Comparison of ENCODE assay signal across 13 cellular contexts in the genomic region with DNA sequence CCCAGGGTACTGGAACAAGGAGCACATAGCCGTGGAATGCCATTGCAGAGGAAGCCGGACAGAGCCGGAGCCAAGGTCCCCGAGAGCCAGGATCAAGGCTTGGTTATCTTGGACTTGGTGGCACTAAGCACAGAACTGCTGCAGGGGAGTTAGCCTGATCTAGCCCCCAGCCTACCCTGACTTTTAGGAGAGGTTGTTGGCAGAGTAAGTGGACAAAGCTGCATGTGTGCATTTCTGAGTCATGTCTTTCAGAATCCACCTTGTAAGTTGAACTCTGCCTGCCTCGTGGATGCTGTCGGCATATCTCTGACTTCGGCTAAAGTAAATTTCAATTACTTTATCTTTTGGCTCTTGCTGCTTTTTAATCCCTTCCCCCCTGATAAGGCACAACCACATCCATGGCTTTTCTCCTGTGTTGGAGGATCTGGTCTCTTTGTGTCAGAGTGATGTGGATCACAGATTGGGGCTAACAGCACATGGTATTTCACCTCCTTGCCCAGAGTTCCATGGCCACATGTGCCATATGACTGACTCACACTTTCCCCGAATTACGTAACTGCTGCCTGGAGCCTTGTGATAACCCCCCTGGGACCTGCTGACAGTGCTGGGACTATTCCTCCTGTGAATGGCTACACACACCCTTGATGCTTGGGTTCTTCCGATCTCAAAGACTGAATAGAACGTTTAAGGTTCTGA.
DNase-seq lines count a peak whose midpoint lies in the region; ATAC-seq, FAIRE-seq and TF ChIP-seq lines count a peak whose summit lies in the region.
"Had no signal": no experiment of that assay in that cellular context is flagged by ENCODE, and none has a peak within 500 bp of the region (broad histone marks: within the 10 kb centered on the region; RNA-seq: fewer than 3 reads in every experiment).

No MANE protein-coding gene starts in this region.

- no peak overlapping the region for H3K4me2 ChIP-seq in HCT116 (ENCODE audit: low read length)

- TF ChIP-seq CTCF in HCT116 (IDR thresholded peaks at IDR 0.05 in 2 of 3, conservative IDR thresholded peaks at IDR 0.05 in 1 of 3; ENCODE audit: borderline replicate concordance in 1 of 3, insufficient read depth in 1 of 3, low read depth in 2 of 3, low read length in 2 of 3) (no peak), RWPE1 (conservative IDR thresholded peaks at IDR 0.05; ENCODE audit: low read depth) (no peak), type B pancreatic cell (conservative IDR thresholded peaks at IDR 0.05) (no peak)

- no peak overlapping the region for H2AFZ ChIP-seq in HCT116 (ENCODE audit: low read depth, low read length, poor library complexity, severe bottlenecking)

- no peak overlapping the region for H3K4me3 ChIP-seq in HCT116 (replicated peaks in 1 of 2; ENCODE audit: low read depth in 1 of 2, low read length in 2 of 2)
- no peak overlapping the region for H3K4me3 ChIP-seq in small intestine (ENCODE audit: low read depth in 1 of 2, low read length in 2 of 2)
- H3K4me3 ChIP-seq: coronary artery, HAP-1, SJCRH30, skin epidermis had no signal

- TF ChIP-seq POLR2A in HCT116 (IDR thresholded peaks at IDR 0.05; ENCODE audit: borderline replicate concordance, extremely low read depth, insufficient read depth, insufficient read length), result no peak

- H3K9me3 ChIP-seq in HCT116 (ENCODE audit: control insufficient read depth in 1 of 2, insufficient read depth in 1 of 2, low read depth in 1 of 2, low read length in 2 of 2) (no peaks in the 10 kb centered on the region), small intestine (ENCODE audit: control insufficient read depth, low read depth) (no peaks in the 10 kb centered on the region)
- H3K9me3 ChIP-seq: HAP-1, SJCRH30 had no signal

- no peaks in the 10 kb centered on the region for H3K36me3 ChIP-seq in HCT116 (ENCODE audit: control insufficient read depth in 1 of 2, insufficient read depth in 2 of 2, low read length in 2 of 2)
- H3K36me3 ChIP-seq in small intestine (ENCODE audit: control insufficient read depth in 2 of 2, insufficient read depth in 2 of 2, low read length in 2 of 2), result no peaks in the 10 kb centered on the region
- H3K36me3 ChIP-seq: HAP-1, SJCRH30 had no signal

- no peak for ATAC-seq in HCT116
- ATAC-seq in HG03457 (IDR thresholded peaks at IDR 0.05; ENCODE audit: unreplicated experiment), result no peak

- 27 to 61% (median 33%) methylated on average over 11 of the region's 11 CpGs for WGBS in small intestine, 3 donors

- DNase-seq in HCT116 (ENCODE audit: low read depth, low spot score) (no peak), RWPE1 (ENCODE audit: low spot score) (peak; percentile 10), fibroblast of the conjunctiva (ENCODE audit: low read depth) (peak; percentile 14), small intestine (peak; percentile 48), type B pancreatic cell (ENCODE audit: extremely low spot score, unreplicated experiment) (no peak), AML-193 (lab: John Stamatoyannopoulos, UW) (no peak)
- DNase-seq: activated CD4-positive, alpha-beta T cell treated with anti-CD3 and anti-CD28 coated beads for 48 hours had no signal

- H3K9ac ChIP-seq in HCT116 (ENCODE audit: low read length), result no peak overlapping the region

- no peak overlapping the region for H3K27ac Mint-ChIP-seq in type B pancreatic cell
- H3K27ac Mint-ChIP-seq: activated T-helper 2 cell treated with anti-CD3 and anti-CD28 coated beads, Interferon-gamma antibody, Interleukin-2, Interleukin-4, amounts not matched to agents 10 μg/mL and 5 μg/mL and 100 μg/mL, durations not matched to agents 14 hours and 24 hours and 36 hours had no signal

- no peaks in the 10 kb centered on the region for H3K9me2 ChIP-seq in HCT116 (ENCODE audit: insufficient read depth)

- intact Hi-C loops in HCT116 (cut with micrococcal nuclease), result loop anchor here (10.0 kb wide), 1 partner anchor 142 kb away; no protein-coding TSS in a partner anchor

- RAD21 ChIA-PET in HCT116 (lab: Charles Lee; ENCODE audit: low non-redundant PET in 1 of 2, low total read pairs in 2 of 2, uncharacterized antibody in 2 of 2, unreplicated experiment in 2 of 2), result interaction anchor here (0.6 kb wide), 4 partner anchors 143 to 388 kb away, joined by 3 to 9 read pairs (median 7); no protein-coding TSS in a partner anchor

- POLR2A ChIA-PET in HCT116 (lab: Charles Lee), result interaction anchor here (0.6 kb wide), 1 partner anchor 362 kb away, joined by 4 read pairs; no protein-coding TSS in a partner anchor
- POLR2A ChIA-PET in RWPE1 (lab: Yijun Ruan, JAX; ENCODE audit: low non-redundant PET), result no interaction called here

- H3K79me2 ChIP-seq in HCT116 (ENCODE audit: insufficient read depth, low read length), result no peaks in the 10 kb centered on the region

- CTCF ChIA-PET in HCT116 (lab: Charles Lee) (interaction anchor here (0.6 to 1.0 kb wide), 4 partner anchors 21 to 297 kb away, joined by 3 to 6 read pairs (median 4); no protein-coding TSS in a partner anchor), RWPE1 (lab: Yijun Ruan, JAX) (interaction anchor here (0.6 kb wide), 1 partner anchor 116 kb away, joined by 3 read pairs; no protein-coding TSS in a partner anchor)

- no peaks in the 10 kb centered on the region for H3K27me3 ChIP-seq in HCT116 (ENCODE audit: insufficient read depth, low read length)
- H3K27me3 ChIP-seq in small intestine (ENCODE audit: control insufficient read depth in 2 of 2, insufficient read depth in 2 of 2, low read length in 2 of 2), result no peaks in the 10 kb centered on the region
- H3K27me3 ChIP-seq: SJCRH30 had no signal

- TF ChIP-seq RAD21 in HCT116 (IDR thresholded peaks at IDR 0.05; ENCODE audit: low read depth), result no peak

- no peak for FAIRE-seq in small intestine (lab: Jason Lieb, UNC)

- H3K9me3 Mint-ChIP-seq in type B pancreatic cell, result no peaks in the 10 kb centered on the region
- H3K9me3 Mint-ChIP-seq: activated T-helper 2 cell treated with anti-CD3 and anti-CD28 coated beads, Interferon-gamma antibody, Interleukin-2, Interleukin-4, amounts not matched to agents 10 μg/mL and 5 μg/mL and 100 μg/mL, durations not matched to agents 14 hours and 24 hours and 36 hours had no signal

- peaks cover 3% of the 10 kb centered on the region for H3K36me3 Mint-ChIP-seq in type B pancreatic cell

- H4K20me1 ChIP-seq in HCT116 (ENCODE audit: insufficient read depth), result no peaks in the 10 kb centered on the region

- H3K27me3 Mint-ChIP-seq in type B pancreatic cell, result peaks cover 42% of the 10 kb centered on the region

- no peaks in the 10 kb centered on the region for H3K4me1 Mint-ChIP-seq in type B pancreatic cell (ENCODE audit: unreplicated experiment)

- H3K4me1 ChIP-seq in HCT116 (ENCODE audit: control insufficient read depth in 1 of 2, insufficient read depth in 2 of 2, low read length in 2 of 2) (peaks cover 4 to 23% of the 10 kb centered on the region in 2 experiments; a peak in 2 of 4 replicates), small intestine (ENCODE audit: control insufficient read depth in 2 of 2, insufficient read depth in 1 of 2, low read depth in 1 of 2, low read length in 1 of 2) (peaks cover 0 to 3% of the 10 kb centered on the region in 2 donors)
- H3K4me1 ChIP-seq: HAP-1 had no signal

- H3K4me3 Mint-ChIP-seq in type B pancreatic cell, result no peak overlapping the region

- BruUV-seq in HCT116 (replicated peaks; lab: Mats Ljungman, UMichigan), result no TSS peak

- H3K27ac ChIP-seq in HCT116 (ENCODE audit: low read depth, low read length), result no peak overlapping the region
- no peak overlapping the region for H3K27ac ChIP-seq in RWPE1
- no peak overlapping the region for H3K27ac ChIP-seq in small intestine (ENCODE audit: low read depth in 1 of 2, low read length in 1 of 2)
- H3K27ac ChIP-seq: coronary artery, SJCRH30, skin epidermis had no signal

TF ChIP-seq in HCT116, 20 proteins besides CTCF, POLR2A, EP300 and RAD21:
- TF ChIP-seq, protein P1, sequence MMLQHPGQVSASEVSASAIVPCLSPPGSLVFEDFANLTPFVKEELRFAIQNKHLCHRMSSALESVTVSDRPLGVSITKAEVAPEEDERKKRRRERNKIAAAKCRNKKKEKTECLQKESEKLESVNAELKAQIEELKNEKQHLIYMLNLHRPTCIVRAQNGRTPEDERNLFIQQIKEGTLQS (IDR thresholded peaks at IDR 0.05), result no peak
- TF ChIP-seq SRF (IDR thresholded peaks at IDR 0.05; ENCODE audit: low read depth) (no peak), SP1 (IDR thresholded peaks at IDR 0.05; ENCODE audit: low read depth) (no peak), JUND (IDR thresholded peaks at IDR 0.05) (no peak), CEBPB (IDR thresholded peaks at IDR 0.05; ENCODE audit: low read depth) (peak; percentile 60)

Comparison
In these comparisons a context has a peak if more than half of its experiments do, and no peak if none do; other contexts are left out.
1. DNase-seq: peak in RWPE1 (single experiment), fibroblast of the conjunctiva (single experiment) and small intestine (single experiment); none in HCT116 (single experiment), type B pancreatic cell (single experiment) and AML-193 (0 of 2).